In genomic region chr16:14303182-14303618, GRCh38 we compare ENCODE assay signal across 8 cellular contexts.
DNase-seq lines count a peak whose midpoint lies in the region; ATAC-seq and TF ChIP-seq lines count a peak whose summit lies in the region.

No MANE protein-coding gene starts in this region.

- H3K27ac Mint-ChIP-seq in progenitor cell of endocrine pancreas = no peak overlapping the region
- H3K27ac Mint-ChIP-seq in activated naive CD4-positive, alpha-beta T cell treated with anti-CD3 and anti-CD28 coated beads, Interleukin-2, amount 50 U/mL, for 72 hours = no peak overlapping the region

- H3K4me3 ChIP-seq in RWPE2 (ENCODE audit: severe bottlenecking) = peak overlapping the region; percentile 94
- peak overlapping the region; percentile 84 for H3K4me3 ChIP-seq in fibroblast of mammary gland (ENCODE audit: control insufficient read depth, low read depth, low read length)

- TF ChIP-seq CTCF in RWPE2 (IDR thresholded peaks at IDR 0.05; ENCODE audit: poor library complexity, severe bottlenecking) = no peak
- TF ChIP-seq CTCF in fibroblast of mammary gland (conservative IDR thresholded peaks at IDR 0.05; ENCODE audit: control insufficient read depth, insufficient read depth, low read depth, low read length) = no peak
- TF ChIP-seq CTCF in progenitor cell of endocrine pancreas (IDR thresholded peaks at IDR 0.05; ENCODE audit: unreplicated experiment) = no peak

- H3K36me3 ChIP-seq in ES-I3 (ENCODE audit: insufficient read depth, low read length) (no peaks in the 10 kb centered on the region), RWPE2 (ENCODE audit: low read depth) (no peaks in the 10 kb centered on the region)

- ATAC-seq in RWPE2 (ENCODE audit: low read depth) = no peak
- no peak for ATAC-seq in HG03571 (IDR thresholded peaks at IDR 0.05; ENCODE audit: unreplicated experiment)
- ATAC-seq in HG03378 (IDR thresholded peaks at IDR 0.05; ENCODE audit: unreplicated experiment) = no peak
- no peak for ATAC-seq in activated naive CD4-positive, alpha-beta T cell treated with anti-CD3 and anti-CD28 coated beads, Interleukin-2, amount 50 U/mL, for 72 hours

- DNase-seq in RWPE2 (ENCODE audit: low spot score) = no peak
- DNase-seq in fibroblast of mammary gland (ENCODE audit: low read depth) = no peak
- DNase-seq in progenitor cell of endocrine pancreas (ENCODE audit: low spot score, unreplicated experiment) = no peak
- no peak for DNase-seq in RKO (ENCODE audit: low spot score)
- DNase-seq in activated naive CD4-positive, alpha-beta T cell treated with anti-CD3 and anti-CD28 coated beads, Interleukin-2, amount 50 U/mL, for 72 hours (ENCODE audit: low spot score in 2 of 2) = no peak

- peaks cover 38% of the 10 kb centered on the region for H3K4me1 Mint-ChIP-seq in progenitor cell of endocrine pancreas (ENCODE audit: low read depth)

- peaks cover 53% of the 10 kb centered on the region for H3K27me3 Mint-ChIP-seq in progenitor cell of endocrine pancreas

- H3K9ac ChIP-seq in ES-I3 (ENCODE audit: low read depth, low read length) = peak overlapping the region; percentile 90

- H3K9me3 ChIP-seq in ES-I3 (ENCODE audit: control insufficient read depth, insufficient read depth, low read length) (no peaks in the 10 kb centered on the region), RWPE2 (ENCODE audit: severe bottlenecking) (no peaks in the 10 kb centered on the region)

- no peaks in the 10 kb centered on the region for H3K27me3 ChIP-seq in RWPE2 (ENCODE audit: insufficient read depth, poor library complexity, severe bottlenecking)

- H3K36me3 Mint-ChIP-seq in progenitor cell of endocrine pancreas (ENCODE audit: insufficient read depth) = no peaks in the 10 kb centered on the region
- H3K36me3 Mint-ChIP-seq in activated naive CD4-positive, alpha-beta T cell treated with anti-CD3 and anti-CD28 coated beads, Interleukin-2, amount 50 U/mL, for 72 hours = no peaks in the 10 kb centered on the region

- H3K9me3 Mint-ChIP-seq in progenitor cell of endocrine pancreas (ENCODE audit: low read depth) = no peaks in the 10 kb centered on the region
- H3K9me3 Mint-ChIP-seq in activated naive CD4-positive, alpha-beta T cell treated with anti-CD3 and anti-CD28 coated beads, Interleukin-2, amount 50 U/mL, for 72 hours = no peaks in the 10 kb centered on the region

- peaks cover 32% of the 10 kb centered on the region for H3K4me1 ChIP-seq in ES-I3 (ENCODE audit: insufficient read depth, low read length)
- peaks cover 38% of the 10 kb centered on the region for H3K4me1 ChIP-seq in RWPE2 (ENCODE audit: insufficient read depth, poor library complexity, severe bottlenecking)

- H3K27ac ChIP-seq in RWPE2 (ENCODE audit: poor library complexity, severe bottlenecking) = peak overlapping the region; percentile 77

- H3K4me3 Mint-ChIP-seq in progenitor cell of endocrine pancreas (ENCODE audit: low read depth) = peak overlapping the region; percentile 79
